Comparison of ENCODE assay signal across 1 cellular context in the genomic region with DNA sequence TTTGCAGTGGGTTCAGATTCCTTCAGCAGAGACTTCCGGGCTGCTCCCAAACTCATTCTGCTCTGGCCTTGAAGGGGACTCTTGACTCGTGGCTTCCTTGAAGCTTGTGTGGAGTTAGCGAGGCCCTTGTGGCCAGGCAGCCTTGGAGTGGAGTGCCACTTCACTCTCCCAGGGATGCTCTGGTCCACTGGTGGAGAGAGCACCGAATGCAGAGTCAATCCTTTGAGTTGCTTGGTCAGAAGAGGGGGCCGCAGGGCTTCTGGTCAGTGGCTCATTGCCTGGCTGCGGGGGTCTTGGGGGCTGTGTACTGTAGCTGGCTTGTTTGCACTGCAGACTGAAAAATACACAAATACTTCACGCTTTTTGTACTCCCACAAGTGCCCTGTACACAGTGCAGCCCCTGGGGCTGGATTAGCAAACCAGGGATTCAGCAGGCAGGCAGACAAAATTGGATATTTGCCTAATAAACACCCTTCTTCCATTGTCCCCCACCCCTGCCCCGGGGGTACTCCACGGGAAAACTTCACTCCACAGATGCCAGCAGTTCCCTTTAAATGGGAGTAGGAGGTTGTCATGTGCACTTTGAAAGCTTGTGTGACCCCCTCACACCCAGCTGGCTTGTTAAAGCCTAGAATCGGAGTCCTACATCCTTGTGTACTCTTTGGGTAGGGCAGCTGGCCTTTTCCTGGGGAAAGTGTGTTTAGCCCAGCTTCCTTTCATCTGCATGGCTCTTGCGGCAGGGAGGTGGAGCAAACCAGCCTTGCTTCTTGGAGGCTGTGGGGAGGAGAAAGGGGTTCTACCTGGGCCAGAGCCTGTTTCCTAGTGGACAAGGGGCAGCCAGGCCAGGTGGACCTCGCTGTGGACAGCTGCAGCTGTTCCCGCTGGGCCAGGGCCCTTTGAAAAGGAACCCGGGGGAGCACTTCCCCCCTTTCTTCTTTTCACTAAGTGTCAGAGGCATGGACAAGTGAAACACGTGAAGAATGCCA.
A peak's percentile ranks its signal among the peaks of the same experiment; 100 is the strongest.
TF ChIP-seq lines count a peak whose summit lies in the region.

No MANE protein-coding gene starts in this region.

TF ChIP-seq in HEK293, 187 proteins besides CTCF, POLR2A, EP300 and RAD21:
- TF ChIP-seq, protein P1, sequence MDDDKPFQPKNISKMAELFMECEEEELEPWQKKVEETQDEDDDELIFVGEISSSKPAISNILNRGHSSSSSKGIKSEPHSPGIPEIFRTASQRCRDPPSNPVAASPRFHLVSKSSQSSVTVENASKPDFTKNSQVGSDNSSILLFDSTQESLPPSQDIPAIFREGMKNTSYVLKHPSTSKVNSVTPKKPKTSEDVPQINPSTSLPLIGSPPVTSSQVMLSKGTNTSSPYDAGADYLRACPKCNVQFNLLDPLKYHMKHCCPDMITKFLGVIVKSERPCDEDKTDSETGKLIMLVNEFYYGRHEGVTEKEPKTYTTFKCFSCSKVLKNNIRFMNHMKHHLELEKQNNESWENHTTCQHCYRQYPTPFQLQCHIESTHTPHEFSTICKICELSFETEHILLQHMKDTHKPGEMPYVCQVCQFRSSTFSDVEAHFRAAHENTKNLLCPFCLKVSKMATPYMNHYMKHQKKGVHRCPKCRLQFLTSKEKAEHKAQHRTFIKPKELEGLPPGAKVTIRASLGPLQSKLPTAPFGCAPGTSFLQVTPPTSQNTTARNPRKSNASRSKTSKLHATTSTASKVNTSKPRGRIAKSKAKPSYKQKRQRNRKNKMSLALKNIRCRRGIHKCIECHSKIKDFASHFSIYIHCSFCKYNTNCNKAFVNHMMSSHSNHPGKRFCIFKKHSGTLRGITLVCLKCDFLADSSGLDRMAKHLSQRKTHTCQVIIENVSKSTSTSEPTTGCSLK (tag by site-specific recombination; IDR thresholded peaks at IDR 0.05), result no peak
- TF ChIP-seq PRDM1 (tag by site-specific recombination; IDR thresholded peaks at IDR 0.05), result peak; percentile 54; the same call in 1 of the 2 replicates
